Comparison of ENCODE assay signal across 15 cellular contexts in genomic region chr14:58809520-58809919, GRCh38.
DNase-seq lines count a peak whose midpoint lies in the region; ATAC-seq, FAIRE-seq and TF ChIP-seq lines count a peak whose summit lies in the region.
"Had no signal": no experiment of that assay in that cellular context is flagged by ENCODE, and none has a peak within 500 bp of the region (broad histone marks: within the 10 kb centered on the region; RNA-seq: fewer than 3 reads in every experiment).

No MANE protein-coding gene starts in this region.

- TF ChIP-seq EP300 in A549 (IDR thresholded peaks at IDR 0.05) = no peak

- no peaks in the 10 kb centered on the region for H3K36me3 ChIP-seq in skeletal muscle satellite cell (ENCODE audit: insufficient read depth, low read length)

- FAIRE-seq in A549 (lab: Jason Lieb, UNC) = no peak
- FAIRE-seq in HTR-8/SVneo (lab: Jason Lieb, UNC) = peak; percentile 88
- FAIRE-seq: G401.6, GM12891, GM19239, H1 had no signal

- H3K27me3 ChIP-seq in dorsolateral prefrontal cortex (no peaks in the 10 kb centered on the region), skeletal muscle satellite cell (ENCODE audit: control insufficient read depth, insufficient read depth, low read length) (no peaks in the 10 kb centered on the region)

- DNase-seq in A549 (ENCODE audit: low read depth in 1 of 2, low spot score in 1 of 2) (no peak), HTR-8/SVneo (ENCODE audit: insufficient read length, low spot score) (no peak), dorsolateral prefrontal cortex (no peak), retina (no peak), iPS-NIHi11 (ENCODE audit: low spot score) (no peak), 8988T (no peak)
- DNase-seq: AML-193; Caco-2; CD4-positive, alpha-beta T cell had no signal

- H3K4me2 ChIP-seq in A549 (peak overlapping the region; percentile 62; the same call in 2 of the 3 replicates), skeletal muscle satellite cell (ENCODE audit: low read length) (no peak overlapping the region)

- no peak for TF ChIP-seq POLR2A in A549 (IDR thresholded peaks at IDR 0.05; ENCODE audit: low read length)

- TF ChIP-seq CTCF in A549 (IDR thresholded peaks at IDR 0.05) (no peak), dorsolateral prefrontal cortex (IDR thresholded peaks at IDR 0.05 in 54 of 56, conservative IDR thresholded peaks at IDR 0.05 in 2 of 56; ENCODE audit: low read depth in 1 of 56, partially characterized antibody in 56 of 56) (no peak)

- CTCF ChIA-PET in A549 (lab: Yijun Ruan, JAX) = no interaction called here

- intact Hi-C loops in dorsolateral prefrontal cortex (cut with DNase I) = no loop called here

- WGBS in A549 (ENCODE audit: missing lambda C conversion rate) = 41% methylated on average over 1 of the region's 1 CpG

- H3K27ac ChIP-seq in A549 (no peak overlapping the region), dorsolateral prefrontal cortex (peak overlapping the region in 43 of 59 donors; percentile 13 to 96 (median 74))
- H3K27ac ChIP-seq: C4-2B had no signal

- peak overlapping the region; percentile 68 for H3K9ac ChIP-seq in skeletal muscle satellite cell (ENCODE audit: low read depth, low read length)

- H3K4me1 ChIP-seq in A549 (peaks cover 22% of the 10 kb centered on the region; the same call in 2 of the 3 replicates), skeletal muscle satellite cell (ENCODE audit: control insufficient read depth, insufficient read depth, low read length) (peaks cover 42% of the 10 kb centered on the region)
- H3K4me1 ChIP-seq: Caco-2 had no signal

- no peak for ATAC-seq in A549

- no peak overlapping the region for H3K4me3 ChIP-seq in A549
- no peak overlapping the region for H3K4me3 ChIP-seq in dorsolateral prefrontal cortex
- H3K4me3 ChIP-seq in skeletal muscle satellite cell (ENCODE audit: low read length) = no peak overlapping the region

- no peak for TF ChIP-seq RAD21 in A549 (conservative IDR thresholded peaks at IDR 0.05 in 1 of 2, IDR thresholded peaks at IDR 0.05 in 1 of 2)

- POLR2A ChIA-PET in A549 (lab: Yijun Ruan, JAX) = no interaction called here

- H3K9me3 ChIP-seq in A549 (no peaks in the 10 kb centered on the region), skeletal muscle satellite cell (replicated peaks; ENCODE audit: low read length) (no peaks in the 10 kb centered on the region)
- H3K9me3 ChIP-seq: Caco-2 had no signal

TF ChIP-seq in A549, 52 proteins besides CTCF, POLR2A, EP300 and RAD21:
- no peak for TF ChIP-seq ZSCAN20 (CRISPR knock-in tag; IDR thresholded peaks at IDR 0.05)
- TF ChIP-seq HOXB5 (CRISPR knock-in tag; IDR thresholded peaks at IDR 0.05) = no peak
- TF ChIP-seq ELK1 (IDR thresholded peaks at IDR 0.05; ENCODE audit: low read depth, low read length) = no peak
- TF ChIP-seq, protein P1, sequence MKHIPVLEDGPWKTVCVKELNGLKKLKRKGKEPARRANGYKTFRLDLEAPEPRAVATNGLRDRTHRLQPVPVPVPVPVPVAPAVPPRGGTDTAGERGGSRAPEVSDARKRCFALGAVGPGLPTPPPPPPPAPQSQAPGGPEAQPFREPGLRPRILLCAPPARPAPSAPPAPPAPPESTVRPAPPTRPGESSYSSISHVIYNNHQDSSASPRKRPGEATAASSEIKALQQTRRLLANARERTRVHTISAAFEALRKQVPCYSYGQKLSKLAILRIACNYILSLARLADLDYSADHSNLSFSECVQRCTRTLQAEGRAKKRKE (CRISPR knock-in tag; IDR thresholded peaks at IDR 0.05; ENCODE audit: low read depth) = no peak
- TF ChIP-seq BHLHE40 (IDR thresholded peaks at IDR 0.05; ENCODE audit: low read depth, low read length) = no peak
- no peak for TF ChIP-seq MAFK (IDR thresholded peaks at IDR 0.05; ENCODE audit: partially characterized antibody)

Comparison
In these comparisons a context has a peak if more than half of its experiments do, and no peak if none do; other contexts are left out.
1. H3K27ac ChIP-seq: peak in dorsolateral prefrontal cortex (43 of 59); none in A549 (0 of 2).